ENCODE assay signal across 9 cellular contexts in the genomic region with DNA sequence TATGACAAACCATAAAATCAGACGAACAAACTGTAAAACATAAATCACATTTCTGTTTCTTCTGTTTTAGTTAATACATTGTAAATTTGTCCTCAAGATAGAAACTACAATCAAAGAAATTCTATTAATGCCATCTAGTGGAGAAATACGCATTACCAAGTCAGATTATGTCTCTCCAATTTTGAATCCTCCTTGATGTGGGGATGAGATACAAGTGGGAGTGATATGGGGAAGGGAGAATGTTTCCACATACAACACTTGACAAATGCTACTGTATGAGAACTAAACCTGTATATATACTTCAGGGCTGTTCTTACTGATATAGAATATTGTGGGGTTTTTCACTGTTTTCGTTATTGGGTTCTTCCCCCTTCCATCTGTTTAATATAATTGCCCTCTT. TPM values are rescaled to one million over a fixed set of nuclear protein-coding genes. Genes with fewer than 3 reads are reported as not detected.
DNase-seq lines count a peak whose midpoint lies in the region; TF ChIP-seq lines count a peak whose summit lies in the region.
"Had no signal": no experiment of that assay in that cellular context is flagged by ENCODE, and none has a peak within 500 bp of the region (broad histone marks: within the 10 kb centered on the region; RNA-seq: fewer than 3 reads in every experiment).

No MANE protein-coding gene starts in this region.

- peak; percentile 11 for TF ChIP-seq CTCF in GM13976 (IDR thresholded peaks at IDR 0.05; ENCODE audit: borderline replicate concordance, control extremely low read depth, extremely low read depth, insufficient read depth, missing control alignments)
- peak in 4 of 5 experiments; percentile 23 to 52 (median 34) for TF ChIP-seq CTCF in tibial nerve (IDR thresholded peaks at IDR 0.05)
- peak in 1 of 2 experiments; percentile 13 for TF ChIP-seq CTCF in tibial artery (IDR thresholded peaks at IDR 0.05)

- no peaks in the 10 kb centered on the region for H3K36me3 ChIP-seq in tibial nerve
- H3K36me3 ChIP-seq in tibial artery: no peaks in the 10 kb centered on the region

- no peak for TF ChIP-seq EP300 in tibial nerve (IDR thresholded peaks at IDR 0.05)

- no peaks in the 10 kb centered on the region for H3K9me3 ChIP-seq in tibial nerve
- H3K9me3 ChIP-seq in tibial artery: no peaks in the 10 kb centered on the region

- no peak overlapping the region for H3K27ac ChIP-seq in tibial nerve
- no peak overlapping the region for H3K27ac ChIP-seq in tibial artery

- in situ Hi-C loops in ACHN (cut with HindIII; ENCODE audit: low pct_ligation_motif_present, low pct_unique_long_range_greater_than_20kb, low sequenced_read_pairs) (no loop called here), GM13976 (cut with MboI; ENCODE audit: low sequenced_read_pairs, unreplicated experiment) (no loop called here)

- no peak overlapping the region for H3K4me3 ChIP-seq in tibial nerve
- no peak overlapping the region for H3K4me3 ChIP-seq in tibial artery

- peak; percentile 41 for DNase-seq in ACHN
- peak; percentile 26 for DNase-seq in GM13976 (ENCODE audit: low spot score)
- peak; percentile 6 for DNase-seq in NCI-H748 treated with DMSO at 0.1 percent for 48 hours (lab: John Stamatoyannopoulos, UW)
- peak; percentile 12 for DNase-seq in fibroblast of gingiva (ENCODE audit: low read depth)
- DNase-seq in tibial nerve (ENCODE audit: low spot score in 2 of 2): no peak
- DNase-seq in GF-D8 (lab: John Stamatoyannopoulos, UW): no peak
- no peak for DNase-seq in effector CD8-positive, alpha-beta T cell (lab: John Stamatoyannopoulos, UW)
- no peak for DNase-seq in tibial artery
- DNase-seq: activated naive CD8-positive, alpha-beta T cell treated with anti-CD3 and anti-CD28 coated beads, Interleukin-2, amount 10 ng/mL, durations not matched to agents 7 days and 5 days had no signal

- no peak for TF ChIP-seq POLR2A in tibial nerve (IDR thresholded peaks at IDR 0.05)

- 27 to 32% methylated on average over 3 of the region's 3 CpGs for WGBS in tibial nerve, 2 donors

- peaks cover 0 to 11% (median 2%) of the 10 kb centered on the region in 4 donors for H3K4me1 ChIP-seq in tibial nerve
- peaks cover 0 to 11% (median 5%) of the 10 kb centered on the region in 4 donors for H3K4me1 ChIP-seq in tibial artery

- intact Hi-C loops in tibial artery (cut with DNase I; ENCODE audit: low total_unique reads): no loop called here

- H3K27me3 ChIP-seq in tibial nerve (no peaks in the 10 kb centered on the region), tibial artery (peaks cover 0 to 7% of the 10 kb centered on the region in 2 donors)

RNA-seq across cellular contexts. Expression of a gene that starts 2.6 kb away (rescaled TPM):
- total RNA-seq in tibial nerve: 1 to 10 TPM; 1.5 to 9.0 (median 2.1) TPM
- total RNA-seq: activated naive CD8-positive, alpha-beta T cell treated with anti-CD3 and anti-CD28 coated beads, Interleukin-2, amount 10 ng/mL, durations not matched to agents 7 days and 5 days had no signal

Comparison
In these comparisons a context has a peak if more than half of its experiments do, and no peak if none do; other contexts are left out.
1. DNase-seq: peak in ACHN (single experiment), GM13976 (single experiment), NCI-H748 treated with DMSO at 0.1 percent for 48 hours (single experiment) and fibroblast of gingiva (single experiment); none in tibial nerve (0 of 2), GF-D8 (single experiment), effector CD8-positive, alpha-beta T cell (single experiment) and tibial artery (0 of 2).